9 cellular contexts compared by ENCODE assay signal in the genomic region with DNA sequence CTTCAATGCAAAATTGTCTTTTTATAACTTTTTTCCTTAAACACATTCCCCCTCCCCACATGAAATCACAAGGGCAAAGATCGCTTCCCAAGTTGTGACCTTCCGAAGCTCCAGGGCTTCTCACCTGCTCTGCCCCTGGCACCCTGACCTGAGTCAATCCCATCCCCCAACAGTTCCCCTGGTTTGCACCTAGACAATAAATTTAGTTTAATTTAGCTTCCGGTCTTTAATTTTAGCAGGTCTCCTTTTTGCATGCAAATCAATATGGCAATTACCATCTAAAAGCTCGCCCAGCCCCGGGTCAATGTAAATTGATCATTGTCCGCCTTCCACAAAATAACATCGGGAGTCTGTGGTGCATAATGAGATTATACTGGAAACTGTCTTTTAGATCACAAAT. TPM values are rescaled to one million over a fixed set of nuclear protein-coding genes. Genes with fewer than 3 reads are reported as not detected.
A peak's percentile ranks its signal among the peaks of the same experiment; 100 is the strongest.
DNase-seq lines count a peak whose midpoint lies in the region; FAIRE-seq and TF ChIP-seq lines count a peak whose summit lies in the region.
"Had no signal": no experiment of that assay in that cellular context is flagged by ENCODE, and none has a peak within 500 bp of the region (broad histone marks: within the 10 kb centered on the region; RNA-seq: fewer than 3 reads in every experiment).

No MANE protein-coding gene starts in this region.

- H3K27ac ChIP-seq in DOHH2 (ENCODE audit: low read depth, low read length) (no peak overlapping the region), Karpas-422 (ENCODE audit: low read length) (no peak overlapping the region), H1 (ENCODE audit: low read depth, low read length) (peak overlapping the region; percentile 67; the same call in 1 of the 2 replicates), uterus (peak overlapping the region in 1 of 2 donors; percentile 81), kidney (ENCODE audit: low read depth in 2 of 2, low read length in 2 of 2) (no peak overlapping the region)

- no peak for TF ChIP-seq POLR2A in H1 (IDR thresholded peaks at IDR 0.05; ENCODE audit: control extremely low read depth in 1 of 2, low read depth in 2 of 2, low read length in 2 of 2)
- no peak for TF ChIP-seq POLR2A in uterus (IDR thresholded peaks at IDR 0.05)

- peaks cover 61% of the 10 kb centered on the region for H3K4me1 Mint-ChIP-seq in osteocyte (ENCODE audit: unreplicated experiment)

- no peak overlapping the region for H3K23ac ChIP-seq in H1 (ENCODE audit: insufficient read length)

- intact Hi-C loops in uterus (cut with DNase I; ENCODE audit: low total_unique reads), result no loop called here
- intact Hi-C loops in kidney (cut with DNase I), result no loop called here

- no peaks in the 10 kb centered on the region; the same call in 1 of the 2 replicates for H3F3A ChIP-seq in DOHH2 (ENCODE audit: control insufficient read depth, insufficient read depth)

- H2BK5ac ChIP-seq in H1 (ENCODE audit: low read depth, low read length), result peak overlapping the region; percentile 71; the same call in 1 of the 2 replicates

- peak; percentile 71 for DNase-seq in Karpas-422
- no peak for DNase-seq in H1 (ENCODE audit: low read depth in 1 of 2, low spot score in 2 of 2)
- no peak for DNase-seq in osteocyte (ENCODE audit: extremely low spot score, unreplicated experiment)
- DNase-seq in uterus, result no peak
- DNase-seq in kidney, result no peak
- no peak for DNase-seq in NCI-H446 treated with DMSO at 0.1 percent for 48 hours (lab: John Stamatoyannopoulos, UW)
- DNase-seq: NCI-H2171 had no signal

- H3K4me3 ChIP-seq in DOHH2 (ENCODE audit: low read length) (peak overlapping the region; percentile 46), Karpas-422 (ENCODE audit: low read length) (peak overlapping the region; percentile 7; the same call in 1 of the 2 replicates), H1 (ENCODE audit: extremely low read depth in 1 of 4, insufficient read depth in 2 of 4, low read depth in 3 of 4, low read length in 4 of 4) (peak overlapping the region; percentile 53 to 79 (median 71); a peak in 7 of 8 replicates), uterus (peak overlapping the region in 1 of 2 donors; percentile 44), kidney (ENCODE audit: low read length in 2 of 2) (no peak overlapping the region)

- H3K4me2 ChIP-seq in DOHH2 (ENCODE audit: low read length) (peak overlapping the region; percentile 69), Karpas-422 (ENCODE audit: low read depth, low read length, poor library complexity, severe bottlenecking) (peak overlapping the region; percentile 43), H1 (ENCODE audit: insufficient read depth in 1 of 2, low read depth in 2 of 2, low read length in 2 of 2) (peak overlapping the region; percentile 78 to 81)

- no peak overlapping the region for H2AFZ ChIP-seq in Karpas-422 (ENCODE audit: low read length)
- no peak overlapping the region for H2AFZ ChIP-seq in H1 (ENCODE audit: low read length)

- H4K8ac ChIP-seq in H1 (ENCODE audit: extremely low read depth, insufficient read depth, low read length), result no peak overlapping the region

- peak; percentile 45 for FAIRE-seq in H1 (lab: Jason Lieb, UNC)
- FAIRE-seq in kidney (lab: Jason Lieb, UNC), result no peak
- FAIRE-seq: HTR-8/SVneo had no signal

- H3K4me1 ChIP-seq in DOHH2 (ENCODE audit: control insufficient read depth, low read length) (peaks cover 69% of the 10 kb centered on the region), Karpas-422 (ENCODE audit: low read length) (peaks cover 98% of the 10 kb centered on the region), H1 (replicated peaks in 1 of 4; ENCODE audit: control insufficient read depth in 3 of 4, insufficient read depth in 4 of 4, low read length in 3 of 4) (peaks cover 8 to 25% (median 19%) of the 10 kb centered on the region in 4 experiments), uterus (no peaks in the 10 kb centered on the region), kidney (ENCODE audit: control insufficient read depth in 1 of 2, insufficient read depth in 1 of 2, low read depth in 1 of 2, low read length in 2 of 2) (peaks cover under 1 to 21% of the 10 kb centered on the region in 2 donors)

- H3K9me3 Mint-ChIP-seq in osteocyte (ENCODE audit: unreplicated experiment), result no peaks in the 10 kb centered on the region

- POLR2A ChIA-PET in H1 (lab: Charles Lee; ENCODE audit: partially characterized antibody), result interaction anchor here (0.7 to 29.1 kb wide), 19 partner anchors 8 to 275 kb away, joined by 3 to 509 read pairs (median 4); no protein-coding TSS in a partner anchor

- H3K23me2 ChIP-seq in H1 (ENCODE audit: low read depth, low read length), result peaks cover 19% of the 10 kb centered on the region; the same call in 1 of the 2 replicates

- no peaks in the 10 kb centered on the region for H3K9me2 ChIP-seq in DOHH2 (replicated peaks; ENCODE audit: control insufficient read depth, low read length)
- no peaks in the 10 kb centered on the region for H3K9me2 ChIP-seq in Karpas-422 (replicated peaks; ENCODE audit: insufficient read depth, low read length)

- H3K4ac ChIP-seq in H1 (replicated peaks; ENCODE audit: insufficient read length, low read depth, low read length), result no peak overlapping the region

- no peak overlapping the region for H2BK12ac ChIP-seq in H1 (ENCODE audit: low read depth, low read length)

- no peak for TF ChIP-seq RAD21 in H1 (IDR thresholded peaks at IDR 0.05 in 1 of 2, conservative IDR thresholded peaks at IDR 0.05 in 1 of 2; ENCODE audit: low read depth in 2 of 2, low read length in 2 of 2)

- H3K27me3 Mint-ChIP-seq in osteocyte (ENCODE audit: unreplicated experiment), result no peaks in the 10 kb centered on the region

- 0% methylated on average over 7 of the region's 7 CpGs; no CpG with 5 or more reads in 1 of the 2 experiments for WGBS in H1 (ENCODE audit: extremely low coverage in 1 of 2, insufficient coverage in 1 of 2, insufficient read length in 1 of 2, insufficient replicate concordance in 2 of 2, low coverage in 1 of 2, low lambda C conversion rate in 2 of 2, missing lambda C conversion rate in 1 of 2), 2 experiments

- no peak overlapping the region for H3K9ac ChIP-seq in Karpas-422 (ENCODE audit: low read length)
- peak overlapping the region in 2 of 4 experiments; percentile 56 to 71; a peak in 2 of 7 replicates for H3K9ac ChIP-seq in H1 (replicated peaks in 1 of 4; ENCODE audit: extremely low read depth in 1 of 4, low read depth in 3 of 4, low read length in 3 of 4)
- H3K9ac ChIP-seq in kidney (ENCODE audit: low read length in 2 of 2), result no peak overlapping the region

- H3K79me1 ChIP-seq in H1 (ENCODE audit: low read depth, low read length), result no peaks in the 10 kb centered on the region

- peak overlapping the region; percentile 93 for H3K27ac Mint-ChIP-seq in osteocyte (ENCODE audit: unreplicated experiment)

- H4K91ac ChIP-seq in H1 (replicated peaks; ENCODE audit: insufficient read length, low read length), result peak overlapping the region; percentile 68

- no peak overlapping the region for H2AK5ac ChIP-seq in H1 (ENCODE audit: low read depth, low read length)

- no peak overlapping the region for H2BK120ac ChIP-seq in H1 (replicated peaks; ENCODE audit: low read depth, low read length)

- H3K14ac ChIP-seq in H1 (ENCODE audit: insufficient read length), result no peak overlapping the region

- CTCF ChIA-PET in H1 (lab: Charles Lee; ENCODE audit: partially characterized antibody), result interaction anchor here (0.6 to 1.6 kb wide), 3 partner anchors 47 to 78 kb away, joined by 3 to 5 read pairs (median 3); no protein-coding TSS in a partner anchor

- H3K9me3 ChIP-seq in DOHH2 (ENCODE audit: control insufficient read depth, insufficient read depth, low read length) (no peaks in the 10 kb centered on the region), Karpas-422 (ENCODE audit: low read length) (no peaks in the 10 kb centered on the region), H1 (ENCODE audit: insufficient read depth in 2 of 2, low read depth in 1 of 2, low read length in 1 of 2) (no peaks in the 10 kb centered on the region), uterus (no peaks in the 10 kb centered on the region), kidney (ENCODE audit: control insufficient read depth in 1 of 2, low read length in 2 of 2) (no peaks in the 10 kb centered on the region)

- peaks cover 2% of the 10 kb centered on the region for H3K36me3 Mint-ChIP-seq in osteocyte (ENCODE audit: unreplicated experiment)

- no peak overlapping the region for H4K5ac ChIP-seq in H1 (ENCODE audit: insufficient read length, low read depth, low read length)

- H2BK20ac ChIP-seq in H1 (ENCODE audit: low read length), result no peak overlapping the region

- H4K20me1 ChIP-seq in DOHH2 (ENCODE audit: control insufficient read depth, insufficient read depth, low read depth, low read length), result peaks cover 24% of the 10 kb centered on the region
- peaks cover 94% of the 10 kb centered on the region for H4K20me1 ChIP-seq in Karpas-422 (ENCODE audit: insufficient read depth, low read depth, low read length)
- peaks cover 21 to 24% of the 10 kb centered on the region in 2 experiments for H4K20me1 ChIP-seq in H1 (replicated peaks in 1 of 2; ENCODE audit: control insufficient read depth in 1 of 2, insufficient read depth in 2 of 2, low read length in 2 of 2)

- no peak overlapping the region for H3K18ac ChIP-seq in H1 (ENCODE audit: extremely low read depth, low read length)

- H2BK15ac ChIP-seq in H1 (ENCODE audit: low read length), result no peak overlapping the region

- no peak for TF ChIP-seq EP300 in H1 (IDR thresholded peaks at IDR 0.05; ENCODE audit: borderline replicate concordance in 1 of 2, low read depth in 2 of 2, low read length in 2 of 2)

- no peaks in the 10 kb centered on the region for H3K36me3 ChIP-seq in DOHH2 (ENCODE audit: control insufficient read depth, low read length)
- H3K36me3 ChIP-seq in Karpas-422 (ENCODE audit: insufficient read depth, low read length), result no peaks in the 10 kb centered on the region
- H3K36me3 ChIP-seq in H1 (ENCODE audit: control insufficient read depth in 2 of 4, insufficient read depth in 4 of 4, low read length in 3 of 4), result no peaks in the 10 kb centered on the region
- no peaks in the 10 kb centered on the region for H3K36me3 ChIP-seq in uterus
- H3K36me3 ChIP-seq in kidney (ENCODE audit: control insufficient read depth in 1 of 2, insufficient read depth in 2 of 2, low read length in 2 of 2), result no peaks in the 10 kb centered on the region

- peak overlapping the region; percentile 60 for H3K4me3 Mint-ChIP-seq in osteocyte (ENCODE audit: unreplicated experiment)

- H3K79me2 ChIP-seq in DOHH2 (ENCODE audit: control insufficient read depth, low read length) (peaks cover 100% of the 10 kb centered on the region), Karpas-422 (ENCODE audit: low read length) (peaks cover 49% of the 10 kb centered on the region), H1 (ENCODE audit: control insufficient read depth in 1 of 2, insufficient read depth in 2 of 2, low read length in 2 of 2) (peaks cover 22 to 93% of the 10 kb centered on the region in 2 experiments)

- no peak overlapping the region for H3K56ac ChIP-seq in H1 (replicated peaks; ENCODE audit: insufficient read length, low read depth, low read length)

- H3K27me3 ChIP-seq in DOHH2 (ENCODE audit: control insufficient read depth, low read length) (no peaks in the 10 kb centered on the region), Karpas-422 (ENCODE audit: low read length) (0 out of 2 replicates have a peak, but pooled peaks cover 2% of the 10 kb centered on the region), H1 (replicated peaks in 1 of 4; ENCODE audit: control insufficient read depth in 3 of 4, extremely low read depth in 1 of 4, insufficient read depth in 3 of 4, low read length in 3 of 4) (peaks cover 0 to 17% (median 8%) of the 10 kb centered on the region in 4 experiments; a peak in 5 of 7 replicates), uterus (no peaks in the 10 kb centered on the region)

- no peak for TF ChIP-seq CTCF in DOHH2 (IDR thresholded peaks at IDR 0.05; ENCODE audit: low read depth, low read length, poor library complexity, severe bottlenecking)
- TF ChIP-seq CTCF in H1 (IDR thresholded peaks at IDR 0.05; ENCODE audit: control extremely low read depth in 1 of 3, insufficient read depth in 1 of 3, low read depth in 1 of 3, low read length in 3 of 3), result no peak
- no peak for TF ChIP-seq CTCF in osteocyte (IDR thresholded peaks at IDR 0.05)
- TF ChIP-seq CTCF in uterus (IDR thresholded peaks at IDR 0.05), result no peak
- TF ChIP-seq CTCF in kidney (IDR thresholded peaks at IDR 0.05; ENCODE audit: borderline replicate concordance, extremely low read depth, insufficient read depth), result no peak

RNA-seq across cellular contexts. Expression of a gene that starts 6.8 kb away (rescaled TPM):
- total RNA-seq in Karpas-422 (2014; rRNA removed; shearing (Covaris generic); ENCODE audit: low replicate concordance), result 43.7 and 49.9 TPM in 2 replicates
- total RNA-seq in H1 (2021; fragmentation: NEBNext Ultra II Directional; extraction: Animal tissue kit (Norgen Biotek cat#: 25700)), result 50.8 and 54.7 TPM in 2 replicates
- 25.0 and 38.7 TPM in 2 replicates for polyA plus RNA-seq in H1 (2011; rRNA removed)
- 23.7 TPM for polyA plus RNA-seq in H1 (2011; cell fraction: cytosol; rRNA removed)
- 71.8 TPM for polyA plus RNA-seq in H1 (2011; cell fraction: nucleus; rRNA removed)
- polyA plus RNA-seq in H1 (2012, experiment 1 of 2), result 30.9 to 39.5 TPM (median 38.0 TPM) in 4 replicates
- 13.5 TPM for polyA plus RNA-seq in H1 (2012, experiment 2 of 2)
- polyA plus RNA-seq in H1 (2013, experiment 1 of 2), result 27.2 TPM
- polyA plus RNA-seq in H1 (2013, experiment 2 of 2), result 25.2 TPM
- polyA minus RNA-seq in H1 (2011; rRNA and poly(A)+ RNA removed), result 34.2 and 37.3 TPM in 2 replicates
- 61.1 TPM for polyA minus RNA-seq in H1 (2011; cell fraction: cytosol; rRNA and poly(A)+ RNA removed)
- 51.4 TPM for polyA minus RNA-seq in H1 (2011; cell fraction: nucleus; rRNA and poly(A)+ RNA removed)
- total RNA-seq in osteocyte, result 24.1 and 24.8 TPM in 2 replicates
- total RNA-seq in uterus, result 10 to 100 TPM in 3 of 4 donors, 1 to 10 TPM in 1; 10.0 to 42.4 (median 26.4) TPM
- 33.9 TPM for total RNA-seq in kidney
- polyA plus RNA-seq in kidney (ENCODE audit: insufficient read depth, low read depth, low replicate concordance), result 7.7 TPM

Comparison
In these comparisons a context has a peak if more than half of its experiments do, and no peak if none do; other contexts are left out.
1. H3K4me3 ChIP-seq: peak in DOHH2 (single experiment), Karpas-422 (single experiment) and H1 (4 of 4); none in kidney (0 of 2).
2. Peak in every context shown above with its lines, with median percentiles within 50 percentile points of each other: H3K4me2 ChIP-seq.